8 cellular contexts compared by ENCODE assay signal in the genomic region with DNA sequence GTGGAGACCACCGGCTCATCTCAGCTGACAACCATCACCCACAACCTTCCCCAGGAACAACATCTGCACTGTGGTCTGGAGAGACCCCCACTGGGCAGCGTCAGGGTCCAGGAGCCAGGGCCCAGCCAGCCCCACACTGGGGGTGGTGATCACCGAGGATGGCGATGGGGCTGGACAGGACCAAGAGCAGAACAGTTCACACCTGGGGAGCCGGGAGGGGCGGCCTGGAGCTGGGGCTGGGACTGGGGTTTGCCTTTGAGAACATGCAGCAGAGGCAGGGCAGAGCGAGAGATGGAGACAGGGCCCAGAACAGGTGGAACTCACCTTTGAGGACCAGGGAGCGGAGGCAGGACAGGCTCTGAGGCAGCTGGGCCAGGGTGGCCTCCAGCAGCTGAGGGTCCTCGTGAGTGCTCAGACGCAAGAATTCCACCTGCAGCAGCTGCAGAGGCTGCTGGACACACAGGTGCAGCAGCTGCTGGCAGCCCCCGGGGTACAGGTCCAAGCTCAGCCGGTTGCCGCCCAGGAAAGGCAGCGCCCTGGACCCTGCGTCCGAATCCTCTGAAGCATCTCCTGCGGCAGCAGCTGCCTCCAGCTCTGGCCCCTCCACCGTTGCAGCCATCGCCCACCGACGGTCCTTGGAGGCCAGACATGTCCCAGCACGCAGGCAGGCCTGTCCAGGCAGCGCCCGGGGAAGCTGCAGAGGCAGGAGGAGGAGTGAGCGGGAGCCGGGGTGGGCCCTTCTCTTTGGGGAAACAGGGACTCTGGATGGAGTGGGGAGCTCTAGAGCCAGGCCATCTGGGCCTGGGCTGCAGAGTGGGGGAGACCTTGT. TPM values are rescaled to one million over a fixed set of nuclear protein-coding genes. Genes with fewer than 3 reads are reported as not detected.
DNase-seq lines count a peak whose midpoint lies in the region; ATAC-seq, FAIRE-seq and TF ChIP-seq lines count a peak whose summit lies in the region.

No MANE protein-coding gene starts in this region.

- H3K4me3 ChIP-seq in Panc1 (ENCODE audit: low read depth in 2 of 2, low read length in 2 of 2) (peak overlapping the region; percentile 58 to 67), fibroblast of the aortic adventitia (ENCODE audit: low read depth, low read length) (peak overlapping the region; percentile 68), kidney (ENCODE audit: low read length in 2 of 2) (peak overlapping the region in 1 of 2 donors; percentile 59)

- DNase-seq in T-helper 1 cell: no peak
- no peak for DNase-seq in Panc1 (ENCODE audit: low read depth, low spot score)
- no peak for DNase-seq in fibroblast of the aortic adventitia (ENCODE audit: low read depth)
- DNase-seq in stimulated activated naive B cell treated with anti-CD40 and anti-IgM and Interleukin-4, amounts not matched to agents 10 μg/mL and 1 μg/mL and 100 μg/mL, for 72 hours: no peak
- DNase-seq in hypothalamus (lab: John Stamatoyannopoulos, UW): no peak
- no peak for DNase-seq in NCI-H1092 (lab: John Stamatoyannopoulos, UW)
- no peak for DNase-seq in kidney

- intact Hi-C loops in Panc1 (cut with micrococcal nuclease; ENCODE audit: unreplicated experiment): no loop called here
- intact Hi-C loops in kidney (cut with DNase I): no loop called here

- peaks cover 43% of the 10 kb centered on the region for H3K4me1 ChIP-seq in Panc1 (ENCODE audit: control insufficient read depth, insufficient read depth, low read length)
- H3K4me1 ChIP-seq in kidney (ENCODE audit: control insufficient read depth in 1 of 2, insufficient read depth in 1 of 2, low read depth in 1 of 2, low read length in 2 of 2): peaks cover 4 to 18% of the 10 kb centered on the region in 2 donors

- no peaks in the 10 kb centered on the region for H3K9me3 Mint-ChIP-seq in T-helper 1 cell treated with Interleukin-12 subunit alpha and Interleukin-12 subunit beta and Interleukin-4 antibody, amounts not matched to agents 30 μg/mL and 1 μg/mL, for 36 hours
- H3K9me3 Mint-ChIP-seq in stimulated activated naive B cell treated with anti-CD40 and anti-IgM and Interleukin-4, amounts not matched to agents 10 μg/mL and 1 μg/mL and 100 μg/mL, for 72 hours: no peaks in the 10 kb centered on the region

- peaks cover 16% of the 10 kb centered on the region for H3K4me1 Mint-ChIP-seq in T-helper 1 cell treated with Interleukin-12 subunit alpha and Interleukin-12 subunit beta and Interleukin-4 antibody, amounts not matched to agents 30 μg/mL and 1 μg/mL, for 36 hours (ENCODE audit: low read depth)
- H3K4me1 Mint-ChIP-seq in stimulated activated naive B cell treated with anti-CD40 and anti-IgM and Interleukin-4, amounts not matched to agents 10 μg/mL and 1 μg/mL and 100 μg/mL, for 72 hours: peaks cover 15 to 35% of the 10 kb centered on the region in 2 donors

- no peak overlapping the region for H3K27ac Mint-ChIP-seq in T-helper 1 cell treated with Interleukin-12 subunit alpha and Interleukin-12 subunit beta and Interleukin-4 antibody, amounts not matched to agents 30 μg/mL and 1 μg/mL, for 36 hours
- H3K27ac Mint-ChIP-seq in stimulated activated naive B cell treated with anti-CD40 and anti-IgM and Interleukin-4, amounts not matched to agents 10 μg/mL and 1 μg/mL and 100 μg/mL, for 72 hours: peak overlapping the region; percentile 37

- peak overlapping the region in 1 of 2 donors; percentile 34 for H3K9ac ChIP-seq in kidney (ENCODE audit: low read length in 2 of 2)

- peak overlapping the region; percentile 92 for H3K27ac ChIP-seq in Panc1 (ENCODE audit: low read length)
- no peak overlapping the region for H3K27ac ChIP-seq in kidney (ENCODE audit: low read depth in 2 of 2, low read length in 2 of 2)

- peak overlapping the region; percentile 80 for H3K4me3 Mint-ChIP-seq in T-helper 1 cell treated with Interleukin-12 subunit alpha and Interleukin-12 subunit beta and Interleukin-4 antibody, amounts not matched to agents 30 μg/mL and 1 μg/mL, for 36 hours
- H3K4me3 Mint-ChIP-seq in stimulated activated naive B cell treated with anti-CD40 and anti-IgM and Interleukin-4, amounts not matched to agents 10 μg/mL and 1 μg/mL and 100 μg/mL, for 72 hours: peak overlapping the region; percentile 82 to 83

- POLR2A ChIA-PET in Panc1 (lab: Charles Lee): interaction anchor here (1.0 kb wide), 1 partner anchor 56 kb away, joined by 3 read pairs; no protein-coding TSS in a partner anchor

- no peaks in the 10 kb centered on the region for H3K27me3 Mint-ChIP-seq in T-helper 1 cell treated with Interleukin-12 subunit alpha and Interleukin-12 subunit beta and Interleukin-4 antibody, amounts not matched to agents 30 μg/mL and 1 μg/mL, for 36 hours (ENCODE audit: low read depth)
- H3K27me3 Mint-ChIP-seq in stimulated activated naive B cell treated with anti-CD40 and anti-IgM and Interleukin-4, amounts not matched to agents 10 μg/mL and 1 μg/mL and 100 μg/mL, for 72 hours: no peaks in the 10 kb centered on the region

- CTCF ChIA-PET in Panc1 (lab: Charles Lee): interaction anchor here (1.5 kb wide), 1 partner anchor 43 kb away, joined by 3 read pairs; no protein-coding TSS in a partner anchor

- H3K27me3 ChIP-seq in Panc1 (ENCODE audit: control insufficient read depth, insufficient read depth, low read length): no peaks in the 10 kb centered on the region

- ATAC-seq in Panc1: no peak
- no peak for ATAC-seq in stimulated activated naive B cell treated with anti-CD40 and anti-IgM and Interleukin-4, amounts not matched to agents 10 μg/mL and 1 μg/mL and 100 μg/mL, for 72 hours (replicated peaks)

- BruUV-seq in Panc1 (replicated peaks; lab: Mats Ljungman, UMichigan): no TSS peak

- in situ Hi-C loops in Panc1 (cut with HindIII; ENCODE audit: low pct_unique_long_range_greater_than_20kb, low sequenced_read_pairs): no loop called here

- no peak for FAIRE-seq in kidney (lab: Jason Lieb, UNC)

- H3K36me3 Mint-ChIP-seq in T-helper 1 cell treated with Interleukin-12 subunit alpha and Interleukin-12 subunit beta and Interleukin-4 antibody, amounts not matched to agents 30 μg/mL and 1 μg/mL, for 36 hours (ENCODE audit: low read depth): peaks cover 3% of the 10 kb centered on the region
- peaks cover 2 to 21% of the 10 kb centered on the region in 2 donors for H3K36me3 Mint-ChIP-seq in stimulated activated naive B cell treated with anti-CD40 and anti-IgM and Interleukin-4, amounts not matched to agents 10 μg/mL and 1 μg/mL and 100 μg/mL, for 72 hours

- H3K36me3 ChIP-seq in Panc1 (ENCODE audit: control insufficient read depth, insufficient read depth, low read length) (no peaks in the 10 kb centered on the region), kidney (ENCODE audit: control insufficient read depth in 1 of 2, insufficient read depth in 2 of 2, low read length in 2 of 2) (no peaks in the 10 kb centered on the region)

- H3K9me3 ChIP-seq in Panc1 (ENCODE audit: control insufficient read depth, insufficient read depth, low read depth, low read length) (no peaks in the 10 kb centered on the region), kidney (ENCODE audit: control insufficient read depth in 1 of 2, low read length in 2 of 2) (no peaks in the 10 kb centered on the region)

- no peak for TF ChIP-seq CTCF in Panc1 (IDR thresholded peaks at IDR 0.05)
- no peak for TF ChIP-seq CTCF in fibroblast of the aortic adventitia (IDR thresholded peaks at IDR 0.05; ENCODE audit: insufficient read depth, low read length)
- TF ChIP-seq CTCF in kidney (IDR thresholded peaks at IDR 0.05; ENCODE audit: borderline replicate concordance, extremely low read depth, insufficient read depth): no peak

RNA-seq across cellular contexts. Expression of gene PIDD1, which starts 1.0 kb away (rescaled TPM):
- total RNA-seq in Panc1 (2021; ENCODE audit: unreplicated experiment) (75.9 TPM), fibroblast of the aortic adventitia (ENCODE audit: low replicate concordance) (6.3 and 8.8 TPM in 2 replicates), kidney (16.5 TPM)
- polyA plus RNA-seq in Panc1 (2012; ENCODE audit: insufficient read length): 86.9 TPM
- polyA plus RNA-seq in kidney (ENCODE audit: insufficient read depth, low read depth, low replicate concordance): 9.1 TPM

RNA-seq across cellular contexts. Expression of gene RPLP2, which starts 5.8 kb away (rescaled TPM):
- total RNA-seq in Panc1 (2021; ENCODE audit: unreplicated experiment): 3,468 TPM
- polyA plus RNA-seq in Panc1 (2012; ENCODE audit: insufficient read length): 4,274 TPM
- total RNA-seq in fibroblast of the aortic adventitia (ENCODE audit: low replicate concordance): 99.4 and 841 TPM in 2 replicates
- total RNA-seq in kidney: 1,544 TPM
- polyA plus RNA-seq in kidney (ENCODE audit: insufficient read depth, low read depth, low replicate concordance): 1,997 TPM

RNA-seq across cellular contexts. Expression of gene SLC25A22, which starts 5.9 kb away (rescaled TPM):
- 119 TPM for total RNA-seq in Panc1 (2021; ENCODE audit: unreplicated experiment)
- polyA plus RNA-seq in Panc1 (2012; ENCODE audit: insufficient read length): 120 TPM
- 16.7 and 17.6 TPM in 2 replicates for total RNA-seq in fibroblast of the aortic adventitia (ENCODE audit: low replicate concordance)
- 17.8 TPM for total RNA-seq in kidney
- 14.3 TPM for polyA plus RNA-seq in kidney (ENCODE audit: insufficient read depth, low read depth, low replicate concordance)

RNA-seq across cellular contexts. Expression of gene CEND1, which starts 14.1 kb away (rescaled TPM):
- total RNA-seq in Panc1 (2021; ENCODE audit: unreplicated experiment) (15.9 TPM), fibroblast of the aortic adventitia (ENCODE audit: low replicate concordance) (0.65 and 1.2 TPM in 2 replicates), kidney (0.16 TPM)
- polyA plus RNA-seq in Panc1 (2012; ENCODE audit: insufficient read length): 36.1 TPM
- 3.6 TPM for polyA plus RNA-seq in kidney (ENCODE audit: insufficient read depth, low read depth, low replicate concordance)

RNA-seq across cellular contexts. Expression of gene PNPLA2, which starts 14.7 kb away (rescaled TPM):
- 244 TPM for total RNA-seq in Panc1 (2021; ENCODE audit: unreplicated experiment)
- 377 TPM for polyA plus RNA-seq in Panc1 (2012; ENCODE audit: insufficient read length)
- 20.0 and 27.7 TPM in 2 replicates for total RNA-seq in fibroblast of the aortic adventitia (ENCODE audit: low replicate concordance)
- total RNA-seq in kidney: 173 TPM
- 67.9 TPM for polyA plus RNA-seq in kidney (ENCODE audit: insufficient read depth, low read depth, low replicate concordance)
